In the genomic region with DNA sequence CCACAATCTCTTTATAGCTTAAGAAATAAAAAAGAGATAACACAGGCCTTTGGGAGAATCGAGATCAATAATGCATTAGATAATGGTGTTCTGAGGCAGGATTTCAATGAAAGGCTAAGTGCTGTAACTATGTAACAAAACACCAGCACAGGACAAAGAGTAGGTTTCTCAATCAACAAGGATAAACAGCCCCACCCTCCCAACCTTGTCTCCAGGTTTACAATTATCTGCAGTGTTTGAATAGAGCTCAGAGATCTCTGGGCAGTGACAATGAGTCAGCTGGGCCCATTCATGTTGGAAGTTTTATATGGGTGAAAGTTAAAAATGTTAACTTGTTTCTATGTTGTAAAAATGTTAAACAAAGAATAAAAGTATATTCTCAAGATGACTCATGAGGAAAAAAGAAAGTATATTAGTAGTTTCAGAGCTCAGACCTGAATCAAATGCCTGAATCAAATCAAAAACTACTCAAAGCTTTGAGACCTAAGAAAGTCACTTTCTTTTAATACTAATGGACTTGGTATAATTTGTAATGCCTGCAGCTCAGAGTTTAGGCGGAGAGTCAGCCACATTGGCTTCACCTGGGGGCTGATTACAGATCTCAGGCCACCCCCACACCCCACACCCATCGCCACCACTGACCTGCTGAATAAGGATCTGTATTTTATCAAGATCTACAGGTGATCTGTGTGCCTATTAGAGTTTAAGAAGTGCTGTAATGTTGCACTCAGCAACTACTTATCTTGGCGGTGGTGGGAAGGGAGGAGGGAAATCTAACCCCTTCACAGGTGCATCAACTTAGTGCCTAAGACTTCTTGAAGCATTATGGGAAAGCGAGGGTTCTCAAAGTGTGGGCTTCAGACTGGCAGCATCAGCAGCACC, we compare ENCODE assay signal across 10 cellular contexts. TPM values are rescaled to one million over a fixed set of nuclear protein-coding genes. Genes with fewer than 3 reads are reported as not detected.
A peak's percentile ranks its signal among the peaks of the same experiment; 100 is the strongest.
DNase-seq lines count a peak whose midpoint lies in the region; ATAC-seq and TF ChIP-seq lines count a peak whose summit lies in the region.
"Had no signal": no experiment of that assay in that cellular context is flagged by ENCODE, and none has a peak within 500 bp of the region (broad histone marks: within the 10 kb centered on the region; RNA-seq: fewer than 3 reads in every experiment).

No MANE protein-coding gene starts in this region.

- H3K79me2 ChIP-seq in neural progenitor cell (ENCODE audit: low read depth), result no peaks in the 10 kb centered on the region
- H3K79me2 ChIP-seq: parathyroid adenoma had no signal

- H3K27ac Mint-ChIP-seq in activated naive CD4-positive, alpha-beta T cell treated with anti-CD3 and anti-CD28 coated beads, Interleukin-2, amount 50 U/mL, for 72 hours, result peak overlapping the region in 1 of 2 donors; percentile 34
- H3K27ac Mint-ChIP-seq in neural progenitor cell, result no peak overlapping the region

- H2AFZ ChIP-seq in neural progenitor cell (replicated peaks), result no peak overlapping the region
- H2AFZ ChIP-seq: parathyroid adenoma had no signal

- H3K4me3 Mint-ChIP-seq in neural progenitor cell, result no peak overlapping the region

- H3K4me2 ChIP-seq in neural progenitor cell, result no peak overlapping the region

- intact Hi-C loops in uterus (cut with DNase I; ENCODE audit: low total_unique reads), result no loop called here

- no peak overlapping the region for H3K9ac ChIP-seq in neural progenitor cell
- H3K9ac ChIP-seq: parathyroid adenoma had no signal

- H3K27me3 Mint-ChIP-seq in neural progenitor cell (ENCODE audit: insufficient read depth, low read depth), result peaks cover 3% of the 10 kb centered on the region

- peak in 1 of 2 donors; percentile 7 for DNase-seq in activated naive CD4-positive, alpha-beta T cell treated with anti-CD3 and anti-CD28 coated beads, Interleukin-2, amount 50 U/mL, for 72 hours (ENCODE audit: low spot score in 2 of 2)
- no peak for DNase-seq in activated naive CD4-positive, alpha-beta T cell (lab: John Stamatoyannopoulos, UW)
- DNase-seq in NCI-H774 (lab: John Stamatoyannopoulos, UW) (peak; percentile 57), fibroblast of pulmonary artery (ENCODE audit: low read depth) (peak; percentile 5), uterus (no peak), neural progenitor cell (ENCODE audit: low spot score) (no peak)
- DNase-seq: hippocampal formation had no signal

- H3K9me3 ChIP-seq in uterus (no peaks in the 10 kb centered on the region), neural progenitor cell (ENCODE audit: low read depth) (no peaks in the 10 kb centered on the region)

- H3F3A ChIP-seq in neural progenitor cell (ENCODE audit: low read depth), result no peaks in the 10 kb centered on the region

- H3K27me3 ChIP-seq in uterus (no peaks in the 10 kb centered on the region), neural progenitor cell (no peaks in the 10 kb centered on the region)

- no peak overlapping the region for H3K4me3 ChIP-seq in fibroblast of pulmonary artery (replicated peaks; ENCODE audit: low read depth, low read length)
- H3K4me3 ChIP-seq in uterus, result no peak overlapping the region
- no peak overlapping the region for H3K4me3 ChIP-seq in neural progenitor cell

- no peaks in the 10 kb centered on the region for H3K4me1 Mint-ChIP-seq in neural progenitor cell

- H3K36me3 ChIP-seq in uterus (no peaks in the 10 kb centered on the region), neural progenitor cell (no peaks in the 10 kb centered on the region)

- H3K4me1 ChIP-seq in uterus, result no peaks in the 10 kb centered on the region
- no peaks in the 10 kb centered on the region for H3K4me1 ChIP-seq in neural progenitor cell
- H3K4me1 ChIP-seq: parathyroid adenoma had no signal

- H3K27ac ChIP-seq in uterus (peak overlapping the region; percentile 58 to 71), neural progenitor cell (no peak overlapping the region)
- H3K27ac ChIP-seq: parathyroid adenoma had no signal

- TF ChIP-seq CTCF in fibroblast of pulmonary artery (IDR thresholded peaks at IDR 0.05; ENCODE audit: low read length, missing control alignments) (no peak), uterus (IDR thresholded peaks at IDR 0.05) (no peak), neural progenitor cell (IDR thresholded peaks at IDR 0.05) (no peak)

- ATAC-seq in activated naive CD4-positive, alpha-beta T cell treated with anti-CD3 and anti-CD28 coated beads, Interleukin-2, amount 50 U/mL, for 72 hours, result peak; percentile 29 to 86
- ATAC-seq in HG03565 (IDR thresholded peaks at IDR 0.05; ENCODE audit: unreplicated experiment) (no peak), HG03045 (IDR thresholded peaks at IDR 0.05; ENCODE audit: unreplicated experiment) (no peak)

- no peaks in the 10 kb centered on the region for H3K36me3 Mint-ChIP-seq in activated naive CD4-positive, alpha-beta T cell treated with anti-CD3 and anti-CD28 coated beads, Interleukin-2, amount 50 U/mL, for 72 hours
- H3K36me3 Mint-ChIP-seq in neural progenitor cell, result no peaks in the 10 kb centered on the region

- H4K20me1 ChIP-seq in neural progenitor cell (ENCODE audit: low read depth), result no peaks in the 10 kb centered on the region

- H3K9me3 Mint-ChIP-seq in activated naive CD4-positive, alpha-beta T cell treated with anti-CD3 and anti-CD28 coated beads, Interleukin-2, amount 50 U/mL, for 72 hours, result no peaks in the 10 kb centered on the region
- no peaks in the 10 kb centered on the region for H3K9me3 Mint-ChIP-seq in neural progenitor cell

- TF ChIP-seq POLR2A in uterus (IDR thresholded peaks at IDR 0.05), result no peak

RNA-seq across cellular contexts. Expression of gene KRT20, which starts 17.2 kb away (rescaled TPM):
- total RNA-seq in activated naive CD4-positive, alpha-beta T cell treated with anti-CD3 and anti-CD28 coated beads, Interleukin-2, amount 50 U/mL, for 72 hours, result not detected
- total RNA-seq in uterus, result under 1 TPM in 3 of 4 donors, not detected in 1; 0.26 to 0.83 (median 0.29) TPM
- not detected in 2 replicates for total RNA-seq in neural progenitor cell (ENCODE audit: low replicate concordance)

RNA-seq across cellular contexts. Expression of gene KRT12, which starts 35.2 kb away (rescaled TPM):
- total RNA-seq in activated naive CD4-positive, alpha-beta T cell treated with anti-CD3 and anti-CD28 coated beads, Interleukin-2, amount 50 U/mL, for 72 hours, result not detected
- not detected for total RNA-seq in uterus
- not detected in 2 replicates for total RNA-seq in neural progenitor cell (ENCODE audit: low replicate concordance)

RNA-seq across cellular contexts. Expression of gene KRT23, which starts 35.2 kb away (rescaled TPM):
- total RNA-seq in activated naive CD4-positive, alpha-beta T cell treated with anti-CD3 and anti-CD28 coated beads, Interleukin-2, amount 50 U/mL, for 72 hours, result not detected
- total RNA-seq in uterus, result 1 to 10 TPM in 1 of 4 donors, under 1 TPM in 1, not detected in 2; 0.79 to 3.1 TPM
- 0.60 TPM in 1 of 2 replicates, not detected in the other for total RNA-seq in neural progenitor cell (ENCODE audit: low replicate concordance)

Comparison
In these comparisons a context has a peak if more than half of its experiments do, and no peak if none do; other contexts are left out.
1. ATAC-seq: peak in activated naive CD4-positive, alpha-beta T cell treated with anti-CD3 and anti-CD28 coated beads, Interleukin-2, amount 50 U/mL, for 72 hours (2 of 2); none in HG03565 (single experiment) and HG03045 (single experiment).
2. DNase-seq: peak in NCI-H774 (single experiment) and fibroblast of pulmonary artery (single experiment); none in activated naive CD4-positive, alpha-beta T cell (0 of 4), uterus (0 of 2) and neural progenitor cell (single experiment).